In genomic region chr6:56693246-56693607, GRCh38 we compare ENCODE assay signal across 8 cellular contexts.
DNase-seq lines count a peak whose midpoint lies in the region; ATAC-seq lines count a peak whose summit lies in the region.

No MANE protein-coding gene starts in this region.

- ATAC-seq in GM19467 (IDR thresholded peaks at IDR 0.05; ENCODE audit: unreplicated experiment) (no peak), HG03521 (IDR thresholded peaks at IDR 0.05; ENCODE audit: unreplicated experiment) (no peak)

- H3K4me1 ChIP-seq in mucosa of rectum (ENCODE audit: control insufficient read depth in 2 of 2, insufficient read depth in 2 of 2, low read length in 2 of 2) = peaks cover 4 to 30% of the 10 kb centered on the region in 2 donors

- no peaks in the 10 kb centered on the region for H3K27me3 ChIP-seq in mucosa of rectum (ENCODE audit: control insufficient read depth in 2 of 2, insufficient read depth in 2 of 2, low read length in 2 of 2)

- DNase-seq in ACHN (peak; percentile 73), NCI-H1092 treated with DMSO at 0.1 percent for 48 hours (lab: John Stamatoyannopoulos, UW) (peak; percentile 67), dedifferentiated amniotic fluid mesenchymal stem cell (ENCODE audit: extremely low spot score) (peak; percentile 67), RPMI8226 (no peak), NCI-H2107 treated with DMSO at 0.1 percent for 48 hours (lab: John Stamatoyannopoulos, UW; ENCODE audit: unreplicated experiment) (no peak)

- no peaks in the 10 kb centered on the region for H3K9me3 ChIP-seq in mucosa of rectum (ENCODE audit: control insufficient read depth in 2 of 2, low read length in 2 of 2)

- in situ Hi-C loops in ACHN (cut with HindIII; ENCODE audit: low pct_ligation_motif_present, low pct_unique_long_range_greater_than_20kb, low sequenced_read_pairs) = no loop called here

- H3K9ac ChIP-seq in mucosa of rectum (ENCODE audit: low read depth in 1 of 2, low read length in 2 of 2) = peak overlapping the region; percentile 26 to 62

- H3K27ac ChIP-seq in mucosa of rectum (ENCODE audit: low read depth in 2 of 2, low read length in 2 of 2) = peak overlapping the region; percentile 82 to 90

- no peaks in the 10 kb centered on the region for H3K36me3 ChIP-seq in mucosa of rectum (ENCODE audit: control insufficient read depth in 2 of 2, insufficient read depth in 2 of 2, low read length in 2 of 2)

- peak overlapping the region; percentile 59 to 72 for H3K4me3 ChIP-seq in mucosa of rectum (ENCODE audit: low read length in 2 of 2)

Comparison
In these comparisons a context has a peak if more than half of its experiments do, and no peak if none do; other contexts are left out.
1. DNase-seq: peak in ACHN (single experiment), NCI-H1092 treated with DMSO at 0.1 percent for 48 hours (single experiment) and dedifferentiated amniotic fluid mesenchymal stem cell (single experiment); none in RPMI8226 (single experiment) and NCI-H2107 treated with DMSO at 0.1 percent for 48 hours (single experiment).